ENCODE assay signal across 8 cellular contexts in genomic region chr5:140400730-140401361, GRCh38. TPM values are rescaled to one million over a fixed set of nuclear protein-coding genes. Genes with fewer than 3 reads are reported as not detected.
DNase-seq lines count a peak whose midpoint lies in the region; ATAC-seq and TF ChIP-seq lines count a peak whose summit lies in the region.

No MANE protein-coding gene starts in this region.

- H3K27me3 ChIP-seq in testis: no peaks in the 10 kb centered on the region

- intact Hi-C loops in head of caudate nucleus (cut with DNase I) (loop anchor here (5.0 kb wide), 1 partner anchor 146 kb away; the partner anchor contains the start of gene EIF4EBP3), testis (cut with DNase I; ENCODE audit: low total_unique reads) (no loop called here)

- no peaks in the 10 kb centered on the region for H3K36me3 ChIP-seq in testis (ENCODE audit: low read depth, missing control alignments)

- 0 to 1% methylated on average over 47 to 49 of the region's 54 CpGs for WGBS in testis, 2 donors

- peak; percentile 56 for ATAC-seq in HG02623 (IDR thresholded peaks at IDR 0.05; ENCODE audit: unreplicated experiment)
- peak; percentile 88 for ATAC-seq in SK-N-SH treated with all-trans-retinoic acid at 6 μM for 48 hours
- ATAC-seq in omental fat pad (ENCODE audit: low FRiP score): peak; percentile 92

- H3K4me3 ChIP-seq in testis: peak overlapping the region; percentile 94 to 99

- H3K4me1 Mint-ChIP-seq in activated naive CD8-positive, alpha-beta T cell (ENCODE audit: low read depth): peaks cover 29% of the 10 kb centered on the region

- no peaks in the 10 kb centered on the region for H3K9me3 ChIP-seq in testis

- peak; percentile 66 for TF ChIP-seq POLR2A in GM10847 (IDR thresholded peaks at IDR 0.05; ENCODE audit: extremely low read depth, insufficient read length)
- TF ChIP-seq POLR2A in testis (IDR thresholded peaks at IDR 0.05): no peak

- no peaks in the 10 kb centered on the region for H3K27me3 Mint-ChIP-seq in activated naive CD8-positive, alpha-beta T cell

- H3K27ac Mint-ChIP-seq in activated naive CD8-positive, alpha-beta T cell: peak overlapping the region; percentile 94

- TF ChIP-seq CTCF in omental fat pad (IDR thresholded peaks at IDR 0.05): no peak
- TF ChIP-seq CTCF in testis (IDR thresholded peaks at IDR 0.05): no peak

- no peaks in the 10 kb centered on the region for H3K9me3 Mint-ChIP-seq in activated naive CD8-positive, alpha-beta T cell (ENCODE audit: low read depth)

- peak overlapping the region; percentile 85 to 94 for H3K27ac ChIP-seq in testis

- no peak overlapping the region for H3K4me3 Mint-ChIP-seq in activated naive CD8-positive, alpha-beta T cell

- DNase-seq in NCI-H1092 treated with DMSO at 0.1 percent for 48 hours (lab: John Stamatoyannopoulos, UW) (peak; percentile 95), head of caudate nucleus (peak; percentile 86 to 99 (median 96)), omental fat pad (ENCODE audit: low spot score) (peak; percentile 71), testis (peak; percentile 98)

- H3K36me3 Mint-ChIP-seq in activated naive CD8-positive, alpha-beta T cell: no peaks in the 10 kb centered on the region

- peaks cover 13% of the 10 kb centered on the region for H3K4me1 ChIP-seq in testis

TF ChIP-seq in SK-N-SH treated with all-trans-retinoic acid at 6 μM for 48 hours, 23 proteins besides CTCF, POLR2A, EP300 and RAD21:
- TF ChIP-seq ZFP3 (CRISPR knock-in tag; IDR thresholded peaks at IDR 0.05) (peak; percentile 87), ZNF8 (CRISPR knock-in tag; IDR thresholded peaks at IDR 0.05) (no peak), POU6F1 (CRISPR knock-in tag; IDR thresholded peaks at IDR 0.05; ENCODE audit: borderline replicate concordance, low read depth) (no peak), PPARA (CRISPR knock-in tag; IDR thresholded peaks at IDR 0.05; ENCODE audit: borderline replicate concordance) (no peak), GLIS3 (CRISPR knock-in tag; IDR thresholded peaks at IDR 0.05) (no peak), BACH2 (CRISPR knock-in tag; IDR thresholded peaks at IDR 0.05; ENCODE audit: borderline replicate concordance) (no peak), CSDC2 (CRISPR knock-in tag; IDR thresholded peaks at IDR 0.05) (peak; percentile 93; the same call in 1 of the 2 replicates), TOX (CRISPR knock-in tag; IDR thresholded peaks at IDR 0.05; ENCODE audit: borderline replicate concordance) (no peak), TSHZ2 (CRISPR knock-in tag; IDR thresholded peaks at IDR 0.05) (peak; percentile 75), SNAI2 (CRISPR knock-in tag; IDR thresholded peaks at IDR 0.05) (peak; percentile 77; the same call in 1 of the 2 replicates)

RNA-seq across cellular contexts. Expression of gene ANKHD1, which starts 0.8 kb away (rescaled TPM):
- total RNA-seq in omental fat pad (100 to 1,000 TPM in 2 of 4 donors, 10 to 100 TPM in 2; 80.0 to 149 (median 103) TPM), testis (100 to 1,000 TPM; 170 to 172 TPM)
- 70.0 TPM for polyA plus RNA-seq in testis (ENCODE audit: insufficient read depth, low read depth, low replicate concordance)

RNA-seq across cellular contexts. Expression of gene SLC4A9, which starts 40.9 kb away (rescaled TPM):
- total RNA-seq in omental fat pad (under 1 TPM in 3 of 4 donors, not detected in 1; 0.12 to 0.74 (median 0.19) TPM), testis (1 to 10 TPM in 1 of 2 donors, under 1 TPM in 1; 0.81 to 1.2 TPM)
- polyA plus RNA-seq in testis (ENCODE audit: insufficient read depth, low read depth, low replicate concordance): 1.2 TPM

RNA-seq across cellular contexts. Expression of gene HBEGF, which starts 54.4 kb away (rescaled TPM):
- 10 to 100 TPM; 32.1 to 81.8 (median 61.0) TPM for total RNA-seq in omental fat pad
- 10 to 100 TPM; 23.2 to 23.9 TPM for total RNA-seq in testis
- 8.2 TPM for polyA plus RNA-seq in testis (ENCODE audit: insufficient read depth, low read depth, low replicate concordance)

Comparison
In these comparisons a context has a peak if more than half of its experiments do, and no peak if none do; other contexts are left out.
1. Peak in every context shown above with its lines: DNase-seq, ATAC-seq, H3K4me3 ChIP-seq and H3K27ac ChIP-seq.